Comparison of ENCODE assay signal across 18 cellular contexts in the genomic region with DNA sequence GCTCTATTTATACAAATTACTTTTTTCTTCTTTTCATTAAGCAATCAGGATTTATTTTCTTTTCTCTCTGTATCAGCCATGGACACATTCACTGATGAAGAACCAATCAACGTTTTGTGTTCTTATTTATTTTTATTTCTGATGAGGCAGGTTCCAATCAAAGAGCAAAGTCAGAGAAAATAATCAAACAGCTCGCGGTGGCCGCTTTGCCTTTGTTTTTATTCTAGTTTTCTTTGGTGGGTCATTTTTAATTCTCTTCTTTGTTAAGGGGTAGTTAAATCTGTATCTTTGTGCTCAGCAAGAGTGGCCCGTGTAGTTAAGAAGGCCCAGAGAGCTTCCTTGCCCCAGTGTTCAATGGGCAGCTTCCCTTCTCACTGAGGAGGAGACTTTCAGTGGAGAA.
DNase-seq lines count a peak whose midpoint lies in the region; ATAC-seq and TF ChIP-seq lines count a peak whose summit lies in the region.
"Had no signal": no experiment of that assay in that cellular context is flagged by ENCODE, and none has a peak within 500 bp of the region (broad histone marks: within the 10 kb centered on the region; RNA-seq: fewer than 3 reads in every experiment).

No MANE protein-coding gene starts in this region.

- peak overlapping the region; percentile 0 for H3K4me3 ChIP-seq in epithelial cell of proximal tubule (ENCODE audit: low read depth, low read length)
- H3K4me3 ChIP-seq: pancreas had no signal

- DNase-seq in NCI-H146 (lab: John Stamatoyannopoulos, UW) (peak; percentile 4), NCI-H146 treated with DMSO at 0.1 percent for 48 hours (lab: John Stamatoyannopoulos, UW; ENCODE audit: unreplicated experiment) (no peak), WTC11 (ENCODE audit: low spot score) (no peak), epithelial cell of proximal tubule (ENCODE audit: low read depth) (no peak), progenitor cell of endocrine pancreas (ENCODE audit: low spot score, unreplicated experiment) (no peak), NCI-H510A treated with DMSO at 0.1 percent for 48 hours (lab: John Stamatoyannopoulos, UW) (no peak), NCI-H446 treated with DMSO at 0.1 percent for 48 hours (lab: John Stamatoyannopoulos, UW) (no peak), NCI-H128 (lab: John Stamatoyannopoulos, UW; ENCODE audit: unreplicated experiment) (no peak)
- DNase-seq: activated CD4-positive, alpha-beta T cell treated with anti-CD3 and anti-CD28 coated beads for 4 hours; activated T-cell treated with anti-CD3 and anti-CD28 coated beads for 4 hours; foreskin melanocyte; left colon; NCI-H2107; OCI-M1; pancreas; SIG-M5; stimulated activated CD4-positive, alpha-beta T cell treated with anti-CD3 and anti-CD28 coated beads, Interleukin-4, amount 100 ng/mL, for 24 hours had no signal

- peaks cover 91% of the 10 kb centered on the region for H3K27me3 Mint-ChIP-seq in WTC11 (ENCODE audit: low read depth)
- peaks cover 90% of the 10 kb centered on the region for H3K27me3 Mint-ChIP-seq in progenitor cell of endocrine pancreas

- H3K4me1 Mint-ChIP-seq in WTC11 = peaks cover 44% of the 10 kb centered on the region
- peaks cover 8% of the 10 kb centered on the region for H3K4me1 Mint-ChIP-seq in progenitor cell of endocrine pancreas (ENCODE audit: low read depth)

- CTCF ChIA-PET in WTC11 (lab: Charles Lee) = interaction anchor here (1.0 to 1.9 kb wide), 3 partner anchors 9 to 675 kb away, joined by 3 to 4 read pairs (median 4); no protein-coding TSS in a partner anchor

- TF ChIP-seq CTCF in WTC11 (IDR thresholded peaks at IDR 0.05) = no peak
- no peak for TF ChIP-seq CTCF in epithelial cell of proximal tubule (conservative IDR thresholded peaks at IDR 0.05; ENCODE audit: low read depth, low read length)
- TF ChIP-seq CTCF in progenitor cell of endocrine pancreas (IDR thresholded peaks at IDR 0.05; ENCODE audit: unreplicated experiment) = no peak

- no peaks in the 10 kb centered on the region for H3K36me3 Mint-ChIP-seq in WTC11
- no peaks in the 10 kb centered on the region for H3K36me3 Mint-ChIP-seq in progenitor cell of endocrine pancreas (ENCODE audit: insufficient read depth)

- H3K9me3 Mint-ChIP-seq in WTC11 (no peaks in the 10 kb centered on the region), progenitor cell of endocrine pancreas (ENCODE audit: low read depth) (no peaks in the 10 kb centered on the region)
- H3K9me3 Mint-ChIP-seq: activated naive CD4-positive, alpha-beta T cell treated with anti-CD3 and anti-CD28 coated beads, Interleukin-2, amount 50 U/mL, for 72 hours had no signal

- POLR2A ChIA-PET in WTC11 (lab: Charles Lee) = no interaction called here

- ATAC-seq in WTC11 = no peak
- ATAC-seq: activated naive CD4-positive, alpha-beta T cell treated with anti-CD3 and anti-CD28 coated beads, Interleukin-2, amount 50 U/mL, for 72 hours; left colon had no signal

- H3K27ac Mint-ChIP-seq in WTC11 = no peak overlapping the region
- H3K27ac Mint-ChIP-seq in progenitor cell of endocrine pancreas = peak overlapping the region; percentile 35
- H3K27ac Mint-ChIP-seq: activated naive CD4-positive, alpha-beta T cell treated with anti-CD3 and anti-CD28 coated beads, Interleukin-2, amount 50 U/mL, for 72 hours had no signal

- H3K4me3 Mint-ChIP-seq in WTC11 (peak overlapping the region; percentile 44), progenitor cell of endocrine pancreas (ENCODE audit: low read depth) (no peak overlapping the region)

TF ChIP-seq in WTC11, 78 proteins besides CTCF, POLR2A, EP300 and RAD21:
- TF ChIP-seq, protein P1, sequence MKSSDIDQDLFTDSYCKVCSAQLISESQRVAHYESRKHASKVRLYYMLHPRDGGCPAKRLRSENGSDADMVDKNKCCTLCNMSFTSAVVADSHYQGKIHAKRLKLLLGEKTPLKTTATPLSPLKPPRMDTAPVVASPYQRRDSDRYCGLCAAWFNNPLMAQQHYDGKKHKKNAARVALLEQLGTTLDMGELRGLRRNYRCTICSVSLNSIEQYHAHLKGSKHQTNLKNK (CRISPR knock-in tag; IDR thresholded peaks at IDR 0.05) = no peak
- TF ChIP-seq ZNF671 (CRISPR knock-in tag; IDR thresholded peaks at IDR 0.05) (no peak), FOXP1 (CRISPR knock-in tag; IDR thresholded peaks at IDR 0.05; ENCODE audit: borderline replicate concordance) (no peak), GRHL2 (CRISPR knock-in tag; IDR thresholded peaks at IDR 0.05; ENCODE audit: insufficient replicate concordance, severe bottlenecking) (no peak), SMAD4 (CRISPR knock-in tag; IDR thresholded peaks at IDR 0.05) (no peak), TEAD4 (CRISPR knock-in tag; IDR thresholded peaks at IDR 0.05) (no peak), CBFB (CRISPR knock-in tag; IDR thresholded peaks at IDR 0.05; ENCODE audit: low read depth) (no peak), ZNF219 (CRISPR knock-in tag; IDR thresholded peaks at IDR 0.05; ENCODE audit: borderline replicate concordance) (no peak), ZNF317 (CRISPR knock-in tag; IDR thresholded peaks at IDR 0.05; ENCODE audit: borderline replicate concordance, low read depth) (no peak), FOXJ3 (CRISPR knock-in tag; IDR thresholded peaks at IDR 0.05; ENCODE audit: borderline replicate concordance) (no peak), ZNF232 (CRISPR knock-in tag; IDR thresholded peaks at IDR 0.05) (no peak), GTF2I (CRISPR knock-in tag; conservative IDR thresholded peaks at IDR 0.05) (no peak), FOXK1 (CRISPR knock-in tag; IDR thresholded peaks at IDR 0.05) (no peak), NR1H2 (CRISPR knock-in tag; IDR thresholded peaks at IDR 0.05) (no peak)
- TF ChIP-seq, protein P2, sequence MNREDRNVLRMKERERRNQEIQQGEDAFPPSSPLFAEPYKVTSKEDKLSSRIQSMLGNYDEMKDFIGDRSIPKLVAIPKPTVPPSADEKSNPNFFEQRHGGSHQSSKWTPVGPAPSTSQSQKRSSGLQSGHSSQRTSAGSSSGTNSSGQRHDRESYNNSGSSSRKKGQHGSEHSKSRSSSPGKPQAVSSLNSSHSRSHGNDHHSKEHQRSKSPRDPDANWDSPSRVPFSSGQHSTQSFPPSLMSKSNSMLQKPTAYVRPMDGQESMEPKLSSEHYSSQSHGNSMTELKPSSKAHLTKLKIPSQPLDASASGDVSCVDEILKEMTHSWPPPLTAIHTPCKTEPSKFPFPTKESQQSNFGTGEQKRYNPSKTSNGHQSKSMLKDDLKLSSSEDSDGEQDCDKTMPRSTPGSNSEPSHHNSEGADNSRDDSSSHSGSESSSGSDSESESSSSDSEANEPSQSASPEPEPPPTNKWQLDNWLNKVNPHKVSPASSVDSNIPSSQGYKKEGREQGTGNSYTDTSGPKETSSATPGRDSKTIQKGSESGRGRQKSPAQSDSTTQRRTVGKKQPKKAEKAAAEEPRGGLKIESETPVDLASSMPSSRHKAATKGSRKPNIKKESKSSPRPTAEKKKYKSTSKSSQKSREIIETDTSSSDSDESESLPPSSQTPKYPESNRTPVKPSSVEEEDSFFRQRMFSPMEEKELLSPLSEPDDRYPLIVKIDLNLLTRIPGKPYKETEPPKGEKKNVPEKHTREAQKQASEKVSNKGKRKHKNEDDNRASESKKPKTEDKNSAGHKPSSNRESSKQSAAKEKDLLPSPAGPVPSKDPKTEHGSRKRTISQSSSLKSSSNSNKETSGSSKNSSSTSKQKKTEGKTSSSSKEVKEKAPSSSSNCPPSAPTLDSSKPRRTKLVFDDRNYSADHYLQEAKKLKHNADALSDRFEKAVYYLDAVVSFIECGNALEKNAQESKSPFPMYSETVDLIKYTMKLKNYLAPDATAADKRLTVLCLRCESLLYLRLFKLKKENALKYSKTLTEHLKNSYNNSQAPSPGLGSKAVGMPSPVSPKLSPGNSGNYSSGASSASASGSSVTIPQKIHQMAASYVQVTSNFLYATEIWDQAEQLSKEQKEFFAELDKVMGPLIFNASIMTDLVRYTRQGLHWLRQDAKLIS (CRISPR knock-in tag; IDR thresholded peaks at IDR 0.05; ENCODE audit: borderline replicate concordance) = no peak
